7 cellular contexts compared by ENCODE assay signal in genomic region chr22:45007946-45008852, GRCh38.
DNase-seq lines count a peak whose midpoint lies in the region; ATAC-seq and TF ChIP-seq lines count a peak whose summit lies in the region.

No MANE protein-coding gene starts in this region.

- H3K4me3 ChIP-seq in HEK293 (ENCODE audit: low read depth, low read length), result peak overlapping the region; percentile 68
- peak overlapping the region; percentile 43; the same call in 1 of the 2 replicates for H3K4me3 ChIP-seq in SK-N-MC

- POLR2A ChIA-PET in HEK293 (lab: Yijun Ruan, JAX), result interaction anchor here (0.7 to 1.6 kb wide), 5 partner anchors 69 to 160 kb away, joined by 3 to 4 read pairs (median 3); partner anchors contain the start of gene NUP50

- TF ChIP-seq CTCF in HEK293 (tag by site-specific recombination; IDR thresholded peaks at IDR 0.05), result no peak

- H3K9me3 ChIP-seq in HEK293 (ENCODE audit: control insufficient read depth, insufficient read depth, low read depth, low read length) (no peaks in the 10 kb centered on the region), SK-N-MC (ENCODE audit: low read depth, low read length) (no peaks in the 10 kb centered on the region)

- H3K9ac ChIP-seq in SK-N-MC (ENCODE audit: insufficient read length), result no peak overlapping the region

- H3K27ac ChIP-seq in HEK293 (ENCODE audit: extremely low read depth, low read depth, low read length), result no peak overlapping the region; the same call in 1 of the 2 replicates
- no peak overlapping the region for H3K27ac ChIP-seq in SK-N-MC

- DNase-seq in SK-N-MC (ENCODE audit: low read depth, low spot score) (no peak), globus pallidus (ENCODE audit: low spot score) (peak; percentile 15), kidney tubule cell (ENCODE audit: low spot score) (no peak), SKM-1 (lab: John Stamatoyannopoulos, UW; ENCODE audit: unreplicated experiment) (no peak)
- peak; percentile 34 for DNase-seq in stimulated activated CD8-positive, alpha-beta memory T cell treated with anti-CD3 and anti-CD28 coated beads, Interleukin-4, amount 100 ng/mL, for 48 hours

- CTCF ChIA-PET in HEK293 (lab: Yijun Ruan, JAX), result interaction anchor here (0.6 to 1.5 kb wide), 2 partner anchors 33 to 72 kb away, joined by 4 read pairs; no protein-coding TSS in a partner anchor

- H3K36me3 ChIP-seq in HEK293 (ENCODE audit: control insufficient read depth in 2 of 2, insufficient read depth in 1 of 2, low read length in 2 of 2), result no peaks in the 10 kb centered on the region
- H3K36me3 ChIP-seq in SK-N-MC (ENCODE audit: insufficient read depth, low read length), result no peaks in the 10 kb centered on the region

- no peak for ATAC-seq in HG02870 (IDR thresholded peaks at IDR 0.05; ENCODE audit: unreplicated experiment)

- H3K4me1 ChIP-seq in HEK293 (ENCODE audit: control insufficient read depth, insufficient read depth, low read length), result 0 out of 2 replicates have a peak, but pooled peaks cover 3% of the 10 kb centered on the region

TF ChIP-seq in HEK293, 187 proteins besides CTCF, POLR2A, EP300 and RAD21 (continues in another document):
- TF ChIP-seq ZNF555 (tag by site-specific recombination; conservative IDR thresholded peaks at IDR 0.05) (no peak), ZNF639 (tag by site-specific recombination; IDR thresholded peaks at IDR 0.05) (no peak), ZNF747 (tag by site-specific recombination; IDR thresholded peaks at IDR 0.05) (no peak), ZFP3 (tag by site-specific recombination; IDR thresholded peaks at IDR 0.05; ENCODE audit: low read depth) (no peak), ZNF10 (tag by site-specific recombination; IDR thresholded peaks at IDR 0.05) (no peak), YY2 (tag by site-specific recombination; IDR thresholded peaks at IDR 0.05) (peak; percentile 64), ZNF623 (tag by site-specific recombination; IDR thresholded peaks at IDR 0.05) (no peak), ZNF624 (tag by site-specific recombination; IDR thresholded peaks at IDR 0.05) (no peak), ZNF518A (tag by site-specific recombination; conservative IDR thresholded peaks at IDR 0.05; ENCODE audit: low read depth) (no peak), ZNF677 (tag by site-specific recombination; IDR thresholded peaks at IDR 0.05) (no peak), KLF9 (tag by site-specific recombination; IDR thresholded peaks at IDR 0.05; ENCODE audit: low read depth) (no peak), ZNF138 (tag by site-specific recombination; IDR thresholded peaks at IDR 0.05; ENCODE audit: borderline replicate concordance) (no peak), ZNF132 (tag by site-specific recombination; IDR thresholded peaks at IDR 0.05; ENCODE audit: borderline replicate concordance) (no peak), ZNF777 (tag by site-specific recombination; IDR thresholded peaks at IDR 0.05; ENCODE audit: borderline replicate concordance) (0 out of 2 replicates have a peak, but pooled peaks have one; percentile 16), ZFP69B (tag by site-specific recombination; IDR thresholded peaks at IDR 0.05) (0 out of 2 replicates have a peak, but pooled peaks have one; percentile 10), ZNF341 (tag by site-specific recombination; IDR thresholded peaks at IDR 0.05; ENCODE audit: low read depth) (no peak), YY1 (tag by site-specific recombination; IDR thresholded peaks at IDR 0.05) (peak; percentile 57), ZEB2 (tag by site-specific recombination; IDR thresholded peaks at IDR 0.05) (peak; percentile 29; the same call in 1 of the 2 replicates), SALL2 (tag by site-specific recombination; IDR thresholded peaks at IDR 0.05; ENCODE audit: borderline replicate concordance) (no peak), ZBTB20 (tag by site-specific recombination; IDR thresholded peaks at IDR 0.05) (peak; percentile 16; the same call in 1 of the 2 replicates), GLIS1 (tag by site-specific recombination; IDR thresholded peaks at IDR 0.05) (0 out of 2 replicates have a peak, but pooled peaks have one; percentile 13), ZNF223 (tag by site-specific recombination; IDR thresholded peaks at IDR 0.05) (no peak), ZFP37 (tag by site-specific recombination; IDR thresholded peaks at IDR 0.05) (no peak), ZNF629 (tag by site-specific recombination; IDR thresholded peaks at IDR 0.05) (no peak), SP2 (tag by site-specific recombination; IDR thresholded peaks at IDR 0.05) (peak; percentile 5)
- TF ChIP-seq, protein P1, sequence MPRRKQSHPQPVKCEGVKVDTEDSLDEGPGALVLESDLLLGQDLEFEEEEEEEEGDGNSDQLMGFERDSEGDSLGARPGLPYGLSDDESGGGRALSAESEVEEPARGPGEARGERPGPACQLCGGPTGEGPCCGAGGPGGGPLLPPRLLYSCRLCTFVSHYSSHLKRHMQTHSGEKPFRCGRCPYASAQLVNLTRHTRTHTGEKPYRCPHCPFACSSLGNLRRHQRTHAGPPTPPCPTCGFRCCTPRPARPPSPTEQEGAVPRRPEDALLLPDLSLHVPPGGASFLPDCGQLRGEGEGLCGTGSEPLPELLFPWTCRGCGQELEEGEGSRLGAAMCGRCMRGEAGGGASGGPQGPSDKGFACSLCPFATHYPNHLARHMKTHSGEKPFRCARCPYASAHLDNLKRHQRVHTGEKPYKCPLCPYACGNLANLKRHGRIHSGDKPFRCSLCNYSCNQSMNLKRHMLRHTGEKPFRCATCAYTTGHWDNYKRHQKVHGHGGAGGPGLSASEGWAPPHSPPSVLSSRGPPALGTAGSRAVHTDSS (tag by site-specific recombination; IDR thresholded peaks at IDR 0.05), result no peak
- TF ChIP-seq, protein P2, sequence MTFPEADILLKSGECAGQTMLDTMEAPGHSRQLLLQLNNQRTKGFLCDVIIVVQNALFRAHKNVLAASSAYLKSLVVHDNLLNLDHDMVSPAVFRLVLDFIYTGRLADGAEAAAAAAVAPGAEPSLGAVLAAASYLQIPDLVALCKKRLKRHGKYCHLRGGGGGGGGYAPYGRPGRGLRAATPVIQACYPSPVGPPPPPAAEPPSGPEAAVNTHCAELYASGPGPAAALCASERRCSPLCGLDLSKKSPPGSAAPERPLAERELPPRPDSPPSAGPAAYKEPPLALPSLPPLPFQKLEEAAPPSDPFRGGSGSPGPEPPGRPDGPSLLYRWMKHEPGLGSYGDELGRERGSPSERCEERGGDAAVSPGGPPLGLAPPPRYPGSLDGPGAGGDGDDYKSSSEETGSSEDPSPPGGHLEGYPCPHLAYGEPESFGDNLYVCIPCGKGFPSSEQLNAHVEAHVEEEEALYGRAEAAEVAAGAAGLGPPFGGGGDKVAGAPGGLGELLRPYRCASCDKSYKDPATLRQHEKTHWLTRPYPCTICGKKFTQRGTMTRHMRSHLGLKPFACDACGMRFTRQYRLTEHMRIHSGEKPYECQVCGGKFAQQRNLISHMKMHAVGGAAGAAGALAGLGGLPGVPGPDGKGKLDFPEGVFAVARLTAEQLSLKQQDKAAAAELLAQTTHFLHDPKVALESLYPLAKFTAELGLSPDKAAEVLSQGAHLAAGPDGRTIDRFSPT (tag by site-specific recombination; IDR thresholded peaks at IDR 0.05), result peak; percentile 88

Comparison
In these comparisons a context has a peak if more than half of its experiments do, and no peak if none do; other contexts are left out.
1. DNase-seq: peak in globus pallidus (single experiment) and stimulated activated CD8-positive, alpha-beta memory T cell treated with anti-CD3 and anti-CD28 coated beads, Interleukin-4, amount 100 ng/mL, for 48 hours (single experiment); none in SK-N-MC (single experiment), kidney tubule cell (single experiment) and SKM-1 (single experiment).